Comparison of ENCODE assay signal across 26 cellular contexts in genomic region chr10:131027256-131027655, GRCh38.
"Had no signal": no experiment of that assay in that cellular context is flagged by ENCODE, and none has a peak within 500 bp of the region (broad histone marks: within the 10 kb centered on the region; RNA-seq: fewer than 3 reads in every experiment).

No MANE protein-coding gene starts in this region.

- H3K27me3 Mint-ChIP-seq: effector memory CD8-positive, alpha-beta T cell had no signal

- H3K36me3 Mint-ChIP-seq: immature natural killer cell had no signal

- H3K27me3 ChIP-seq: colonic mucosa, gastrocnemius medialis, hepatocyte had no signal

- H3K4me3 ChIP-seq: colonic mucosa, esophagus squamous epithelium, gastrocnemius medialis, heart left ventricle, hepatocyte, left ventricle myocardium inferior, lower lobe of right lung had no signal

- H3K27ac Mint-ChIP-seq: dendritic cell treated with granulocyte-macrophage colony-stimulating factor and Interleukin-4, amounts not matched to agents 40 ng/mL and 50 ng/mL, for 4 days; effector memory CD8-positive, alpha-beta T cell; endodermal cell; immature natural killer cell had no signal

- H3K4me1 Mint-ChIP-seq: immature natural killer cell had no signal

- H3K9me3 Mint-ChIP-seq: dendritic cell treated with granulocyte-macrophage colony-stimulating factor and Interleukin-4, amounts not matched to agents 40 ng/mL and 50 ng/mL, for 4 days; endodermal cell; immature natural killer cell had no signal

- H3K4me3 Mint-ChIP-seq: dendritic cell treated with granulocyte-macrophage colony-stimulating factor and Interleukin-4, amounts not matched to agents 40 ng/mL and 50 ng/mL, for 4 days; effector memory CD8-positive, alpha-beta T cell; endodermal cell; immature natural killer cell had no signal

- DNase-seq: colonic mucosa; cortex of kidney; effector CD8-positive, alpha-beta T cell; effector memory CD8-positive, alpha-beta T cell; endodermal cell; erythroblast; esophagus squamous epithelium; foreskin fibroblast; foreskin melanocyte; gastrocnemius medialis; heart left ventricle; hypothalamus; immature natural killer cell; islet precursor cell; kidney; kidney glomerular epithelial cell; left colon; left ventricle myocardium inferior; lower lobe of right lung; mesenchymal stem cell; midbrain had no signal

- H3K9me3 ChIP-seq: colonic mucosa, esophagus squamous epithelium, gastrocnemius medialis, heart left ventricle, left ventricle myocardium inferior, lower lobe of right lung had no signal

- ATAC-seq: effector memory CD8-positive, alpha-beta T cell; esophagus mucosa; gastrocnemius medialis; heart left ventricle; left colon; left lobe of liver; lower lobe of right lung had no signal

- H3K4me1 ChIP-seq: colonic mucosa, esophagus squamous epithelium, gastrocnemius medialis, heart left ventricle, left ventricle myocardium inferior, lower lobe of right lung had no signal

- H3K27ac ChIP-seq: colonic mucosa, epithelial cell of prostate, esophagus squamous epithelium, gastrocnemius medialis, heart left ventricle, hepatocyte, left ventricle myocardium inferior, lower lobe of right lung had no signal

- H3K36me3 ChIP-seq: colonic mucosa, esophagus squamous epithelium, gastrocnemius medialis, heart left ventricle, left ventricle myocardium inferior, lower lobe of right lung had no signal
